ENCODE assay signal across 10 cellular contexts in genomic region chr11:128709402-128709801, GRCh38. TPM values are rescaled to one million over a fixed set of nuclear protein-coding genes. Genes with fewer than 3 reads are reported as not detected.
DNase-seq lines count a peak whose midpoint lies in the region; ATAC-seq and TF ChIP-seq lines count a peak whose summit lies in the region.
"Had no signal": no experiment of that assay in that cellular context is flagged by ENCODE, and none has a peak within 500 bp of the region (broad histone marks: within the 10 kb centered on the region; RNA-seq: fewer than 3 reads in every experiment).

No MANE protein-coding gene starts in this region.

- H2AFZ ChIP-seq in osteoblast (ENCODE audit: low read length), result no peak overlapping the region

- no peaks in the 10 kb centered on the region for H4K20me1 ChIP-seq in osteoblast (ENCODE audit: insufficient read depth, low read length)

- peak overlapping the region in 7 of 8 donors; percentile 3 to 83 (median 66) for H3K27ac Mint-ChIP-seq in CD8-positive, alpha-beta memory T cell
- H3K27ac Mint-ChIP-seq: T-helper 2 cell treated with Interferon-gamma antibody and Interleukin-4, amounts not matched to agents 5 μg/mL and 100 μg/mL, for 36 hours had no signal

- H3K36me3 Mint-ChIP-seq in CD8-positive, alpha-beta memory T cell, result peaks cover 6 to 53% (median 19%) of the 10 kb centered on the region in 3 donors

- peaks cover 92% of the 10 kb centered on the region for H3K4me1 ChIP-seq in CD8-positive, alpha-beta memory T cell (ENCODE audit: insufficient read depth, low read length)
- H3K4me1 ChIP-seq in osteoblast (ENCODE audit: insufficient read depth, low read length), result peaks cover 59% of the 10 kb centered on the region

- H3K9me3 ChIP-seq in CD8-positive, alpha-beta memory T cell (ENCODE audit: low read length), result no peaks in the 10 kb centered on the region
- no peaks in the 10 kb centered on the region for H3K9me3 ChIP-seq in osteoblast (ENCODE audit: low read depth, low read length)

- H3K4me3 ChIP-seq in CD8-positive, alpha-beta memory T cell (ENCODE audit: low read length), result no peak overlapping the region
- H3K4me3 ChIP-seq in osteoblast (ENCODE audit: insufficient read depth, low read length), result peak overlapping the region; percentile 13

- TF ChIP-seq CTCF in osteoblast (IDR thresholded peaks at IDR 0.05; ENCODE audit: extremely low read depth, low read depth, low read length) (no peak), GM10266 (IDR thresholded peaks at IDR 0.05; ENCODE audit: control insufficient read depth, insufficient read depth, low read depth, missing control alignments) (no peak)

- H3K9me3 Mint-ChIP-seq in CD8-positive, alpha-beta memory T cell, result no peaks in the 10 kb centered on the region

- POLR2A ChIA-PET in CD8-positive, alpha-beta memory T cell (lab: Charles Lee), result no interaction called here

- no peaks in the 10 kb centered on the region for H3K27me3 ChIP-seq in CD8-positive, alpha-beta memory T cell (ENCODE audit: insufficient read depth, low read length, poor library complexity, severe bottlenecking)
- H3K27me3 ChIP-seq in osteoblast (ENCODE audit: insufficient read depth, low read length), result no peaks in the 10 kb centered on the region

- no peak overlapping the region for H3K27ac ChIP-seq in CD8-positive, alpha-beta memory T cell (ENCODE audit: low read depth, low read length)
- H3K27ac ChIP-seq in osteoblast (ENCODE audit: low read depth, low read length), result peak overlapping the region; percentile 93

- H3K79me2 ChIP-seq in osteoblast (ENCODE audit: insufficient read depth, low read length), result peaks cover 73% of the 10 kb centered on the region

- H3K4me1 Mint-ChIP-seq in CD8-positive, alpha-beta memory T cell, result peaks cover 96 to 100% (median 100%) of the 10 kb centered on the region in 3 donors

- peak overlapping the region in 4 of 7 donors; percentile 15 to 37 (median 20) for H3K4me3 Mint-ChIP-seq in CD8-positive, alpha-beta memory T cell
- H3K4me3 Mint-ChIP-seq: T-helper 2 cell treated with Interferon-gamma antibody and Interleukin-4, amounts not matched to agents 5 μg/mL and 100 μg/mL, for 36 hours had no signal

- no peaks in the 10 kb centered on the region for H3K27me3 Mint-ChIP-seq in CD8-positive, alpha-beta memory T cell

- ATAC-seq in GM21367 (IDR thresholded peaks at IDR 0.05; ENCODE audit: unreplicated experiment), result no peak

- CTCF ChIA-PET in CD8-positive, alpha-beta memory T cell (lab: Charles Lee), result no interaction called here

- no peaks in the 10 kb centered on the region for H3K36me3 ChIP-seq in CD8-positive, alpha-beta memory T cell (ENCODE audit: insufficient read depth, low read length)
- H3K36me3 ChIP-seq in osteoblast (ENCODE audit: insufficient read depth, low read length), result peaks cover 5% of the 10 kb centered on the region

- no peak for DNase-seq in CD8-positive, alpha-beta memory T cell
- DNase-seq in RPMI7951 (ENCODE audit: low read depth) (peak; percentile 91), fibroblast of peridontal ligament (ENCODE audit: extremely low read depth) (peak; percentile 66), osteoblast (ENCODE audit: insufficient read length, low spot score, missing footprints) (peak; percentile 54), GM10266 (ENCODE audit: extremely low spot score) (no peak), NCI-H345 (lab: John Stamatoyannopoulos, UW) (no peak), retina (no peak)
- DNase-seq: amygdala had no signal

- peak overlapping the region; percentile 58 for H3K4me2 ChIP-seq in osteoblast (ENCODE audit: insufficient read depth, low read length)

RNA-seq across cellular contexts. Expression of gene FLI1, which starts 15.5 kb away (rescaled TPM):
- 10 to 100 TPM; 41.7 to 45.2 TPM for total RNA-seq in CD8-positive, alpha-beta memory T cell
- 89.2 TPM for polyA plus RNA-seq in CD8-positive, alpha-beta memory T cell
- total RNA-seq in RPMI7951 (2014; rRNA removed; shearing (Covaris generic)), result 4.8 and 7.4 TPM in 2 replicates
- total RNA-seq in osteoblast, result 23.5 and 23.9 TPM in 2 replicates

Comparison
In these comparisons a context has a peak if more than half of its experiments do, and no peak if none do; other contexts are left out.
1. DNase-seq: peak in RPMI7951 (single experiment), fibroblast of peridontal ligament (single experiment) and osteoblast (single experiment); none in CD8-positive, alpha-beta memory T cell (0 of 5), GM10266 (single experiment), NCI-H345 (single experiment) and retina (single experiment).